ENCODE assay signal across 9 cellular contexts in the genomic region with DNA sequence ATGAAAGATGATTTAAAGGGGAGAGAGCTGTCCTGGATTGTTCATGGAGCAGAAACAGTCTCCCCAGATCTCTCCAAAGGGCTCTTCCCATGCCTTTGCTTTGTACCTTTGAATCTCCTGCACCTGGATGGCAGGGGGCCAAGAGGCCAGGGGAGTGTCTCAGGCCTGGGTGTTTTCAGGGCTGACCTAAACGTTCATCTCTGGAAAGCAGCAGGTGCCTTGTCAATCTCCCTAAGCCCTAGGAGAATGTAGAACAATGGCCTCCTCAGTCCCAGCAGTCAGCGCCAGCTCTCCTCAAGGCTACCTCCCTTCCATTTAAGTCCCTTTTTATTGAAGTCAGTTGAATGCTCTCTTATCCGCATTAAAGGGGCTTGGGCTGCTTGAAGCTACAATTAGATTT. TPM values are rescaled to one million over a fixed set of nuclear protein-coding genes. Genes with fewer than 3 reads are reported as not detected.
DNase-seq lines count a peak whose midpoint lies in the region; ATAC-seq and TF ChIP-seq lines count a peak whose summit lies in the region.
"Had no signal": no experiment of that assay in that cellular context is flagged by ENCODE, and none has a peak within 500 bp of the region (broad histone marks: within the 10 kb centered on the region; RNA-seq: fewer than 3 reads in every experiment).

No MANE protein-coding gene starts in this region.

- CTCF ChIA-PET in activated CD4-positive, alpha-beta T cell treated with anti-CD3 and anti-CD28 coated beads for 36 hours (lab: Charles Lee), result interaction anchor here (0.8 to 3.6 kb wide), 7 partner anchors 16 to 393 kb away, joined by 3 to 16 read pairs (median 7); no protein-coding TSS in a partner anchor
- CTCF ChIA-PET in A673 (lab: Charles Lee), result interaction anchor here (0.6 to 1.0 kb wide), 4 partner anchors 393 to 1249 kb away, joined by 3 to 4 read pairs (median 3); no protein-coding TSS in a partner anchor

- H3K4me3 ChIP-seq in esophagus (ENCODE audit: low read depth in 1 of 2, low read length in 2 of 2), result no peak overlapping the region
- no peak overlapping the region for H3K4me3 ChIP-seq in thyroid gland (replicated peaks in 1 of 3)
- no peak overlapping the region for H3K4me3 ChIP-seq in A673 (ENCODE audit: low read depth, low read length, poor library complexity, severe bottlenecking)

- no peak for TF ChIP-seq POLR2A in thyroid gland (IDR thresholded peaks at IDR 0.05)

- TF ChIP-seq CTCF in thyroid gland (IDR thresholded peaks at IDR 0.05) (no peak), A673 (conservative IDR thresholded peaks at IDR 0.05; ENCODE audit: low read depth, low read length) (no peak)

- no peaks in the 10 kb centered on the region for H3K9me3 Mint-ChIP-seq in activated CD4-positive, alpha-beta T cell treated with anti-CD3 and anti-CD28 coated beads for 36 hours (ENCODE audit: low read depth)
- H3K9me3 Mint-ChIP-seq: activated naive CD4-positive, alpha-beta T cell treated with anti-CD3 and anti-CD28 coated beads, Interleukin-2, amount 10 ng/mL, durations not matched to agents 7 days and 5 days had no signal

- ATAC-seq in activated CD4-positive, alpha-beta T cell treated with anti-CD3 and anti-CD28 coated beads for 36 hours, result no peak

- peaks cover 3% of the 10 kb centered on the region for H3K27me3 Mint-ChIP-seq in activated CD4-positive, alpha-beta T cell treated with anti-CD3 and anti-CD28 coated beads for 36 hours

- H3K4me1 ChIP-seq in esophagus (ENCODE audit: control insufficient read depth in 2 of 2, insufficient read depth in 2 of 2, low read length in 1 of 2), result no peaks in the 10 kb centered on the region
- peaks cover 13 to 17% of the 10 kb centered on the region in 2 donors for H3K4me1 ChIP-seq in thyroid gland
- H3K4me1 ChIP-seq in A673 (ENCODE audit: insufficient read depth, low read length, poor library complexity, severe bottlenecking), result peaks cover 14% of the 10 kb centered on the region

- H3K4me3 Mint-ChIP-seq in activated CD4-positive, alpha-beta T cell treated with anti-CD3 and anti-CD28 coated beads for 36 hours, result no peak overlapping the region
- H3K4me3 Mint-ChIP-seq: activated naive CD4-positive, alpha-beta T cell treated with anti-CD3 and anti-CD28 coated beads, Interleukin-2, amount 10 ng/mL, durations not matched to agents 7 days and 5 days had no signal

- H3K27me3 ChIP-seq in esophagus (ENCODE audit: control insufficient read depth in 1 of 2, insufficient read depth in 2 of 2, low read length in 2 of 2), result no peaks in the 10 kb centered on the region
- no peaks in the 10 kb centered on the region for H3K27me3 ChIP-seq in thyroid gland
- no peaks in the 10 kb centered on the region for H3K27me3 ChIP-seq in A673 (replicated peaks; ENCODE audit: insufficient read depth, low read depth, low read length, poor library complexity)

- no peak for DNase-seq in activated CD4-positive, alpha-beta T cell treated with anti-CD3 and anti-CD28 coated beads for 36 hours
- DNase-seq in activated CD4-positive, alpha-beta T cell treated with anti-CD3 and anti-CD28 coated beads for 48 hours, result no peak
- DNase-seq in NCI-H510A (lab: John Stamatoyannopoulos, UW) (peak; percentile 21), thyroid gland (peak; percentile 79 to 82), A673 (ENCODE audit: low spot score) (no peak), caudate nucleus (lab: John Stamatoyannopoulos, UW) (no peak)
- DNase-seq in stimulated activated CD4-positive, alpha-beta T cell treated with anti-CD3 and anti-CD28 coated beads, Interleukin-4, amount 100 ng/mL, for 24 hours, result no peak
- DNase-seq: activated naive CD4-positive, alpha-beta T cell treated with anti-CD3 and anti-CD28 coated beads, Interleukin-2, amount 10 ng/mL, durations not matched to agents 7 days and 5 days had no signal

- H3K9me3 ChIP-seq in esophagus (ENCODE audit: control insufficient read depth in 2 of 2, insufficient read depth in 1 of 2, low read depth in 1 of 2, low read length in 1 of 2), result no peaks in the 10 kb centered on the region
- no peaks in the 10 kb centered on the region for H3K9me3 ChIP-seq in thyroid gland
- H3K9me3 ChIP-seq in A673 (ENCODE audit: low read depth, low read length, poor library complexity, severe bottlenecking), result no peaks in the 10 kb centered on the region

- H3K27ac Mint-ChIP-seq in activated CD4-positive, alpha-beta T cell treated with anti-CD3 and anti-CD28 coated beads for 36 hours, result peak overlapping the region; percentile 40
- H3K27ac Mint-ChIP-seq: activated naive CD4-positive, alpha-beta T cell treated with anti-CD3 and anti-CD28 coated beads, Interleukin-2, amount 10 ng/mL, durations not matched to agents 7 days and 5 days had no signal

- H3K27ac ChIP-seq in esophagus (ENCODE audit: low read depth in 2 of 2, low read length in 1 of 2), result peak overlapping the region; percentile 14 to 60
- H3K27ac ChIP-seq in thyroid gland, result peak overlapping the region; percentile 75 to 82 (median 76)
- H3K27ac ChIP-seq in A673 (ENCODE audit: low read depth, low read length, poor library complexity, severe bottlenecking), result no peak overlapping the region
- H3K27ac ChIP-seq in caudate nucleus (ENCODE audit: low read depth, low read length), result no peak overlapping the region

- no TSS peak for BruUV-seq in A673 (replicated peaks; lab: Mats Ljungman, UMichigan)

- 48 to 55% methylated on average over 3 of the region's 3 CpGs for WGBS in esophagus, 2 donors
- 36 to 43% methylated on average over 3 of the region's 3 CpGs for WGBS in thyroid gland, 2 donors

- no peaks in the 10 kb centered on the region for H3K36me3 ChIP-seq in esophagus (ENCODE audit: control insufficient read depth in 2 of 2, insufficient read depth in 2 of 2, low read length in 1 of 2)
- H3K36me3 ChIP-seq in thyroid gland, result no peaks in the 10 kb centered on the region
- H3K36me3 ChIP-seq in A673 (ENCODE audit: insufficient read depth, low read length, poor library complexity, severe bottlenecking), result no peaks in the 10 kb centered on the region

- peaks cover 11% of the 10 kb centered on the region for H3K4me1 Mint-ChIP-seq in activated CD4-positive, alpha-beta T cell treated with anti-CD3 and anti-CD28 coated beads for 36 hours

- no peaks in the 10 kb centered on the region for H3K36me3 Mint-ChIP-seq in activated CD4-positive, alpha-beta T cell treated with anti-CD3 and anti-CD28 coated beads for 36 hours (ENCODE audit: low read depth)
- H3K36me3 Mint-ChIP-seq: activated naive CD4-positive, alpha-beta T cell treated with anti-CD3 and anti-CD28 coated beads, Interleukin-2, amount 10 ng/mL, durations not matched to agents 7 days and 5 days had no signal

- POLR2A ChIA-PET in activated CD4-positive, alpha-beta T cell treated with anti-CD3 and anti-CD28 coated beads for 36 hours (lab: Charles Lee), result no interaction called here
- POLR2A ChIA-PET in A673 (lab: Charles Lee; ENCODE audit: low non-redundant PET), result no interaction called here

- intact Hi-C loops in activated CD4-positive, alpha-beta T cell treated with anti-CD3 and anti-CD28 coated beads for 36 hours (cut with DNase I, micrococcal nuclease), result loop anchor here (2.0 to 10.0 kb wide), 2 partner anchors 90 to 284 kb away; a partner anchor contains a TSS
- intact Hi-C loops in thyroid gland (cut with DNase I), result loop anchor here (10.0 kb wide), 1 partner anchor 564 kb away; no protein-coding TSS in a partner anchor
- intact Hi-C loops in A673 (cut with micrococcal nuclease; ENCODE audit: unreplicated experiment), result no loop called here

RNA-seq across cellular contexts. Expression of a gene that starts 31.2 kb away (rescaled TPM):
- under 1 TPM; 0.16 to 0.23 TPM for total RNA-seq in activated CD4-positive, alpha-beta T cell treated with anti-CD3 and anti-CD28 coated beads for 36 hours
- 1 to 10 TPM; 1.8 to 2.5 TPM for polyA plus RNA-seq in esophagus
- total RNA-seq in thyroid gland (10 to 100 TPM; 14.2 to 65.2 (median 19.1) TPM), A673 (2021) (0.90 and 1.1 TPM in 2 replicates)

Comparison
In these comparisons a context has a peak if more than half of its experiments do, and no peak if none do; other contexts are left out.
1. DNase-seq: peak in NCI-H510A (single experiment) and thyroid gland (2 of 2); none in activated CD4-positive, alpha-beta T cell treated with anti-CD3 and anti-CD28 coated beads for 36 hours (single experiment), activated CD4-positive, alpha-beta T cell treated with anti-CD3 and anti-CD28 coated beads for 48 hours (single experiment), stimulated activated CD4-positive, alpha-beta T cell treated with anti-CD3 and anti-CD28 coated beads, Interleukin-4, amount 100 ng/mL, for 24 hours (single experiment), A673 (single experiment) and caudate nucleus (0 of 61).
2. H3K27ac ChIP-seq: peak in esophagus (2 of 2) and thyroid gland (3 of 3); none in A673 (single experiment) and caudate nucleus (single experiment).